In the genomic region with DNA sequence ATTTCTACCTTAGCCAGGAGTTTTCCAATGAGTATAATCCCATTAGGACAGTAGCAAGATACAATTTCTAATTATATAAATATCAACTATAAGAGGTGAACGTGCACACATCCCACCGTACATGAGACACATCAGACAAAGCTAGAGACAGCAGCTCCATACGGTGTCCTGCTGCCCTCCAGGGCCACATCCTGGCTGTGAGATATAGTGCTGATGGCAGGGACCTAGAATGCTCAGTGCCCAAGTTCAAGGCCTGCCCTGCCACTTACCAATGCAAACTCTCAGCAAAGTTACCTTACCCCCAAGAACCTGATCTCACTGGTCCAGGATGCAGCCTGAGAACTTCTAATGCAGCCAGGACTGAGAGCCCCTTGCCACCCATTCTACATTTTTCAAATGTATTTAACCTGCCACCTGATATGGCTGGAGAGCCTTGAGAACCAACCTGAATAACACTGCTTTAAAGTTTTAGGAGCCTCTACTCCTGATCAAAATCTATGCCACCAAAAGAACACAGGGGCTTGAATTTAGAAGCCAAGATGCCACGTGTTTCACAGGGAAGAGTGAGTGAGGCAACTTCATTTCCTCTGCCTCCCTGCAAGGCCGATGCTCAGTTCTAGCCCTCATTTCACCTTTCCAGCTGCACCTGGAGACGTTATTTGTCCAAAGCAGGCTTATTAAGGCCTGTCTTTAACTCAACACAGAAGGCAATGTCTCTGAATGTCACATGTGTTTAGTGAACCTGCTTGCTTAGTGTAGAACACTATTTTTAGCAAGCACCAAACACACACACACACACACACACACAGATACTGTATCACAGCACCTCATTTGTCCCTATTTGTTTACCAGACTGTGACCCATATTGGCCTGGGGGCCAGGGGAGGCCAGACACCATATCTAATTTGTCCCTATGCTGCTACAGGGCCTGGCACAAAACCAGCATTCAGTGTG, we compare ENCODE assay signal across 9 cellular contexts. TPM values are rescaled to one million over a fixed set of nuclear protein-coding genes. Genes with fewer than 3 reads are reported as not detected.
A peak's percentile ranks its signal among the peaks of the same experiment; 100 is the strongest.
DNase-seq lines count a peak whose midpoint lies in the region; ATAC-seq and TF ChIP-seq lines count a peak whose summit lies in the region.
"Had no signal": no experiment of that assay in that cellular context is flagged by ENCODE, and none has a peak within 500 bp of the region (broad histone marks: within the 10 kb centered on the region; RNA-seq: fewer than 3 reads in every experiment).

No MANE protein-coding gene starts in this region.

- no peak overlapping the region for H2BK5ac ChIP-seq in neuronal stem cell (ENCODE audit: low read length)

- H2AK5ac ChIP-seq in neuronal stem cell (ENCODE audit: low read depth, low read length), result no peak overlapping the region

- H3K4me1 ChIP-seq in neuronal stem cell (ENCODE audit: control insufficient read depth in 2 of 2, insufficient read depth in 1 of 2, low read depth in 1 of 2, low read length in 2 of 2), result peaks cover 4 to 23% of the 10 kb centered on the region in 2 donors

- H3K36me3 ChIP-seq in neuronal stem cell (replicated peaks in 1 of 2; ENCODE audit: control insufficient read depth in 2 of 2, insufficient read depth in 2 of 2, low read length in 2 of 2), result no peaks in the 10 kb centered on the region
- H3K36me3 ChIP-seq: neutrophil had no signal

- H2AFZ ChIP-seq in neuronal stem cell (ENCODE audit: low read length), result no peak overlapping the region

- no CpG with 5 or more reads among the region's 6 CpGs for WGBS in neuronal stem cell (ENCODE audit: extremely low coverage in 2 of 2, insufficient read length in 2 of 2, insufficient replicate concordance in 1 of 2), 2 donors
- WGBS in lower leg skin, 2 donors, result 77 to 84% methylated on average over 6 of the region's 6 CpGs

- peak overlapping the region; percentile 91 for H3K27ac Mint-ChIP-seq in activated CD4-positive, alpha-beta T cell treated with anti-CD3 and anti-CD28 coated beads for 36 hours
- peak overlapping the region; percentile 92 for H3K27ac Mint-ChIP-seq in activated CD4-positive, alpha-beta memory T cell treated with anti-CD3 and anti-CD28 coated beads for 36 hours

- POLR2A ChIA-PET in activated CD4-positive, alpha-beta T cell treated with anti-CD3 and anti-CD28 coated beads for 36 hours (lab: Charles Lee), result no interaction called here
- POLR2A ChIA-PET in activated CD4-positive, alpha-beta memory T cell treated with anti-CD3 and anti-CD28 coated beads for 36 hours (lab: Charles Lee), result interaction anchor here (1.0 to 2.0 kb wide), 4 partner anchors 10 to 136 kb away, joined by 3 to 9 read pairs (median 6); no protein-coding TSS in a partner anchor

- no peak for TF ChIP-seq POLR2A in lower leg skin (IDR thresholded peaks at IDR 0.05)

- TF ChIP-seq CTCF in lower leg skin (IDR thresholded peaks at IDR 0.05), result no peak

- H3K9me3 ChIP-seq in neuronal stem cell (replicated peaks in 1 of 2; ENCODE audit: control insufficient read depth in 2 of 2, insufficient read depth in 1 of 2, low read depth in 1 of 2, low read length in 2 of 2), result peaks cover 0 to 8% of the 10 kb centered on the region in 2 donors
- H3K9me3 ChIP-seq: neutrophil had no signal

- intact Hi-C loops in activated CD4-positive, alpha-beta T cell treated with anti-CD3 and anti-CD28 coated beads for 36 hours (cut with DNase I, micrococcal nuclease), result loop anchor here in 1 of 2 experiments (10.0 kb wide), 1 partner anchor 742 kb away; the partner anchor contains the start of gene BCAS4
- intact Hi-C loops in activated CD4-positive, alpha-beta memory T cell treated with anti-CD3 and anti-CD28 coated beads for 36 hours (cut with micrococcal nuclease), result loop anchor here (10.0 kb wide), 1 partner anchor 1438 kb away; the partner anchor contains the start of gene TSHZ2
- intact Hi-C loops in lower leg skin (cut with DNase I; ENCODE audit: low total_unique reads), result no loop called here

- no peak overlapping the region for H3K14ac ChIP-seq in neuronal stem cell (ENCODE audit: low read length)

- no peak overlapping the region for H3K23ac ChIP-seq in neuronal stem cell (ENCODE audit: low read depth, low read length, poor library complexity)

- CTCF ChIA-PET in activated CD4-positive, alpha-beta T cell treated with anti-CD3 and anti-CD28 coated beads for 36 hours (lab: Charles Lee), result no interaction called here
- CTCF ChIA-PET in activated CD4-positive, alpha-beta memory T cell treated with anti-CD3 and anti-CD28 coated beads for 36 hours (lab: Charles Lee), result interaction anchor here (1.0 kb wide), 1 partner anchor 8 kb away, joined by 3 read pairs; no protein-coding TSS in a partner anchor

- no peak overlapping the region for H2BK12ac ChIP-seq in neuronal stem cell (ENCODE audit: low read length)

- H3K27ac ChIP-seq in neuronal stem cell (replicated peaks; ENCODE audit: low read length), result no peak overlapping the region
- H3K27ac ChIP-seq: neutrophil had no signal

- no peak for DNase-seq in activated CD4-positive, alpha-beta T cell treated with anti-CD3 and anti-CD28 coated beads for 36 hours
- DNase-seq in activated CD4-positive, alpha-beta T cell treated with anti-CD3 and anti-CD28 coated beads for 48 hours, result no peak
- DNase-seq in NCI-H146 treated with DMSO at 0.1 percent for 48 hours (lab: John Stamatoyannopoulos, UW; ENCODE audit: unreplicated experiment) (peak; percentile 66), neuronal stem cell (ENCODE audit: low spot score) (no peak), lower leg skin (ENCODE audit: low spot score in 2 of 2) (no peak)
- DNase-seq in activated CD4-positive, alpha-beta memory T cell treated with anti-CD3 and anti-CD28 coated beads for 36 hours, result peak; percentile 36

- no peaks in the 10 kb centered on the region for H3K79me1 ChIP-seq in neuronal stem cell (ENCODE audit: low read depth, low read length)

- H3K27me3 ChIP-seq in neuronal stem cell (ENCODE audit: control insufficient read depth in 3 of 3, insufficient read depth in 3 of 3, low read depth in 1 of 3, low read length in 3 of 3), result peaks cover 0 to 2% (median 0%) of the 10 kb centered on the region in 3 experiments

- H3K4ac ChIP-seq in neuronal stem cell (ENCODE audit: low read length), result no peak overlapping the region

- no peak overlapping the region for H2BK120ac ChIP-seq in neuronal stem cell (ENCODE audit: low read depth, low read length)

- no peak for ATAC-seq in activated CD4-positive, alpha-beta T cell treated with anti-CD3 and anti-CD28 coated beads for 36 hours
- ATAC-seq in HG02981 (IDR thresholded peaks at IDR 0.05; ENCODE audit: unreplicated experiment) (no peak), GM19035 (IDR thresholded peaks at IDR 0.05; ENCODE audit: unreplicated experiment) (no peak)

- peaks cover 91% of the 10 kb centered on the region for H3K4me1 Mint-ChIP-seq in activated CD4-positive, alpha-beta T cell treated with anti-CD3 and anti-CD28 coated beads for 36 hours
- peaks cover 92% of the 10 kb centered on the region for H3K4me1 Mint-ChIP-seq in activated CD4-positive, alpha-beta memory T cell treated with anti-CD3 and anti-CD28 coated beads for 36 hours (ENCODE audit: low read depth)

- H3K9ac ChIP-seq in neuronal stem cell (ENCODE audit: low read depth, low read length, poor library complexity), result no peak overlapping the region

- H3K36me3 Mint-ChIP-seq in activated CD4-positive, alpha-beta T cell treated with anti-CD3 and anti-CD28 coated beads for 36 hours (ENCODE audit: low read depth), result peaks cover 66% of the 10 kb centered on the region
- peaks cover 58% of the 10 kb centered on the region for H3K36me3 Mint-ChIP-seq in activated CD4-positive, alpha-beta memory T cell treated with anti-CD3 and anti-CD28 coated beads for 36 hours

- peaks cover 6% of the 10 kb centered on the region for H3K9me3 Mint-ChIP-seq in activated CD4-positive, alpha-beta T cell treated with anti-CD3 and anti-CD28 coated beads for 36 hours (ENCODE audit: low read depth)
- H3K9me3 Mint-ChIP-seq in activated CD4-positive, alpha-beta memory T cell treated with anti-CD3 and anti-CD28 coated beads for 36 hours, result no peaks in the 10 kb centered on the region

- H3K4me3 ChIP-seq in neuronal stem cell (ENCODE audit: low read length in 2 of 2) (no peak overlapping the region), lower leg skin (ENCODE audit: low read depth, poor library complexity, severe bottlenecking) (no peak overlapping the region)

- H3K18ac ChIP-seq in neuronal stem cell (ENCODE audit: low read length), result no peak overlapping the region

- H2BK15ac ChIP-seq in neuronal stem cell (ENCODE audit: low read length), result no peak overlapping the region

- peak overlapping the region; percentile 48 for H3K4me3 Mint-ChIP-seq in activated CD4-positive, alpha-beta T cell treated with anti-CD3 and anti-CD28 coated beads for 36 hours
- peak overlapping the region; percentile 33 for H3K4me3 Mint-ChIP-seq in activated CD4-positive, alpha-beta memory T cell treated with anti-CD3 and anti-CD28 coated beads for 36 hours

- peak overlapping the region; percentile 53 for H4K8ac ChIP-seq in neuronal stem cell (ENCODE audit: low read depth, low read length)

- no peak overlapping the region for H4K91ac ChIP-seq in neuronal stem cell (ENCODE audit: low read depth, low read length, poor library complexity)

- H3K4me2 ChIP-seq in neuronal stem cell (ENCODE audit: insufficient read depth, low read length, poor library complexity, severe bottlenecking), result no peak overlapping the region

- no peaks in the 10 kb centered on the region for H3K27me3 Mint-ChIP-seq in activated CD4-positive, alpha-beta T cell treated with anti-CD3 and anti-CD28 coated beads for 36 hours
- no peaks in the 10 kb centered on the region for H3K27me3 Mint-ChIP-seq in activated CD4-positive, alpha-beta memory T cell treated with anti-CD3 and anti-CD28 coated beads for 36 hours

RNA-seq across cellular contexts. Expression of gene NFATC2, which starts 6.1 kb away (rescaled TPM):
- total RNA-seq in activated CD4-positive, alpha-beta T cell treated with anti-CD3 and anti-CD28 coated beads for 36 hours, result 10 to 100 TPM; 38.5 to 49.8 TPM
- 10 to 100 TPM; 35.8 to 36.5 TPM for total RNA-seq in activated CD4-positive, alpha-beta memory T cell treated with anti-CD3 and anti-CD28 coated beads for 36 hours
- 0.67 TPM for polyA plus RNA-seq in neuronal stem cell (2013, experiment 1 of 2)
- polyA plus RNA-seq in neuronal stem cell (2013, experiment 2 of 2), result 0.76 TPM
- total RNA-seq in lower leg skin, result 10 to 100 TPM in 1 of 4 donors, 1 to 10 TPM in 3; 4.0 to 10.4 (median 5.1) TPM

Comparison
In these comparisons a context has a peak if more than half of its experiments do, and no peak if none do; other contexts are left out.
1. DNase-seq: peak in NCI-H146 treated with DMSO at 0.1 percent for 48 hours (single experiment) and activated CD4-positive, alpha-beta memory T cell treated with anti-CD3 and anti-CD28 coated beads for 36 hours (single experiment); none in activated CD4-positive, alpha-beta T cell treated with anti-CD3 and anti-CD28 coated beads for 36 hours (single experiment), activated CD4-positive, alpha-beta T cell treated with anti-CD3 and anti-CD28 coated beads for 48 hours (single experiment), neuronal stem cell (single experiment) and lower leg skin (0 of 2).